Comparison of ENCODE assay signal across 9 cellular contexts in the genomic region with DNA sequence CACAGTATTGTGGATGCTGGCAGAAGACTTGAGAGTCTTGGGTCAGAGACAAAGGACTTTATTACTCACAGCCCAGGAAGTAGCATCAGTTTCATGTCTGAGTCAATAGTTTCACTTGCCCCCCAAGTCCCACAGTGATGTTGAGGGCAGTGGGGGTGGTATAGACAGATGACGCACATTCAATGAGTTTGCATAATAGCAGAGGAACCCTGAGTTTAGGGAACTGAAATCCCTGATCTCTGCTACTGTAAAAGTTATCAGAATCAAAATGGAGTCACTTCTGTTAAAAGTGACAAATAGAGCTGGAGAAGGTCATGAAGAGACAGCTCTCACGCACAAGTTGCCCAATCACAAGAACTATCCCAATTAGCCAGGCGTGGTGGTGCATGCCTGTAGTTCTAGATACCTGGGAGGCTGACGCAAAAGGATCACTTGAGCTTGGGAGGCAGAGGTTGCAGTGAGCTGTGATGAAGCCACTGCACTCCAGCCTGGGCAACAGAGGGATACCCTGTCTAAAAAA. TPM values are rescaled to one million over a fixed set of nuclear protein-coding genes. Genes with fewer than 3 reads are reported as not detected.
DNase-seq lines count a peak whose midpoint lies in the region; ATAC-seq and TF ChIP-seq lines count a peak whose summit lies in the region.
"Had no signal": no experiment of that assay in that cellular context is flagged by ENCODE, and none has a peak within 500 bp of the region (broad histone marks: within the 10 kb centered on the region; RNA-seq: fewer than 3 reads in every experiment).

No MANE protein-coding gene starts in this region.

- peaks cover 6% of the 10 kb centered on the region; the same call in 1 of the 2 replicates for H3K9me3 ChIP-seq in OCI-LY3 (ENCODE audit: insufficient read depth, low read length)
- no peaks in the 10 kb centered on the region for H3K9me3 ChIP-seq in naive thymus-derived CD4-positive, alpha-beta T cell (ENCODE audit: control insufficient read depth in 2 of 3, low read length in 3 of 3)

- POLR2A ChIA-PET in naive thymus-derived CD4-positive, alpha-beta T cell (lab: Charles Lee) = no interaction called here

- peaks cover 0 to 3% (median 0%) of the 10 kb centered on the region in 7 donors for H3K4me1 Mint-ChIP-seq in naive thymus-derived CD4-positive, alpha-beta T cell

- H3K27me3 ChIP-seq in OCI-LY3 (ENCODE audit: low read depth, low read length) = no peaks in the 10 kb centered on the region
- no peaks in the 10 kb centered on the region for H3K27me3 ChIP-seq in naive thymus-derived CD4-positive, alpha-beta T cell (ENCODE audit: control insufficient read depth in 2 of 2, insufficient read depth in 2 of 2, low read length in 2 of 2)

- no peaks in the 10 kb centered on the region for H3K79me2 ChIP-seq in OCI-LY3 (ENCODE audit: low read length)

- H3K36me3 Mint-ChIP-seq in naive thymus-derived CD4-positive, alpha-beta T cell = peaks cover 0 to 3% (median 0%) of the 10 kb centered on the region in 5 donors

- CTCF ChIA-PET in naive thymus-derived CD4-positive, alpha-beta T cell (lab: Charles Lee) = no interaction called here

- H4K20me1 ChIP-seq in OCI-LY3 (ENCODE audit: insufficient read depth, low read length) = no peaks in the 10 kb centered on the region

- no peak overlapping the region for H3K4me3 Mint-ChIP-seq in naive thymus-derived CD4-positive, alpha-beta T cell

- peaks cover 17% of the 10 kb centered on the region for H3K4me1 ChIP-seq in OCI-LY3 (ENCODE audit: low read length)
- H3K4me1 ChIP-seq in naive thymus-derived CD4-positive, alpha-beta T cell (ENCODE audit: control insufficient read depth in 2 of 2, insufficient read depth in 2 of 2, low read length in 2 of 2) = no peaks in the 10 kb centered on the region

- no peak overlapping the region for H3K27ac Mint-ChIP-seq in naive thymus-derived CD4-positive, alpha-beta T cell

- TF ChIP-seq CTCF in OCI-LY3 (IDR thresholded peaks at IDR 0.05; ENCODE audit: low read depth, low read length) = no peak

- intact Hi-C loops in naive thymus-derived CD4-positive, alpha-beta T cell (cut with micrococcal nuclease) = no loop called here

- peak in 1 of 9 donors; percentile 43 for DNase-seq in naive thymus-derived CD4-positive, alpha-beta T cell
- DNase-seq in NCI-H510A (lab: John Stamatoyannopoulos, UW) = no peak
- DNase-seq in NCI-H2081 (lab: John Stamatoyannopoulos, UW) = no peak
- DNase-seq in NCI-H2171 treated with DMSO at 0.1 percent for 48 hours (lab: John Stamatoyannopoulos, UW) = no peak
- no peak for DNase-seq in COR-L47 (lab: John Stamatoyannopoulos, UW)

- H3K4me3 ChIP-seq in OCI-LY3 (ENCODE audit: low read length) = no peak overlapping the region
- no peak overlapping the region for H3K4me3 ChIP-seq in naive thymus-derived CD4-positive, alpha-beta T cell (ENCODE audit: low read length)

- peaks cover 10% of the 10 kb centered on the region for H3K36me3 ChIP-seq in OCI-LY3 (replicated peaks; ENCODE audit: low read depth, low read length)
- no peaks in the 10 kb centered on the region for H3K36me3 ChIP-seq in naive thymus-derived CD4-positive, alpha-beta T cell (ENCODE audit: control insufficient read depth in 2 of 3, insufficient read depth in 3 of 3, low read length in 3 of 3)

- peak overlapping the region; percentile 74 for H3K27ac ChIP-seq in OCI-LY3 (ENCODE audit: low read length)
- no peak overlapping the region for H3K27ac ChIP-seq in naive thymus-derived CD4-positive, alpha-beta T cell (ENCODE audit: low read depth, low read length)

- ATAC-seq in GM18861 (IDR thresholded peaks at IDR 0.05; ENCODE audit: unreplicated experiment) = peak; percentile 79
- ATAC-seq in HG02588 (IDR thresholded peaks at IDR 0.05; ENCODE audit: unreplicated experiment) = peak; percentile 67
- peak; percentile 91 for ATAC-seq in naive thymus-derived CD4-positive, alpha-beta T cell

- peaks cover 0 to 2% (median 0%) of the 10 kb centered on the region in 11 donors for H3K9me3 Mint-ChIP-seq in naive thymus-derived CD4-positive, alpha-beta T cell

- no peak overlapping the region for H3K9ac ChIP-seq in OCI-LY3 (ENCODE audit: low read length)

- 0 out of 2 replicates have a peak overlapping the region, but pooled peaks have one; percentile 26 for H2AFZ ChIP-seq in OCI-LY3 (ENCODE audit: low read depth, low read length)

- peaks cover 0 to 21% (median 0%) of the 10 kb centered on the region in 5 donors for H3K27me3 Mint-ChIP-seq in naive thymus-derived CD4-positive, alpha-beta T cell

- H3K4me2 ChIP-seq in OCI-LY3 (ENCODE audit: low read length) = peak overlapping the region; percentile 43

RNA-seq across cellular contexts. Expression of gene HCRTR1, which starts 11.5 kb away (rescaled TPM):
- not detected for total RNA-seq in naive thymus-derived CD4-positive, alpha-beta T cell
- polyA plus RNA-seq in naive thymus-derived CD4-positive, alpha-beta T cell = not detected
- total RNA-seq: NCI-H460 had no signal

RNA-seq across cellular contexts. Expression of gene TINAGL1, which starts 29.7 kb away (rescaled TPM):
- total RNA-seq in naive thymus-derived CD4-positive, alpha-beta T cell = not detected
- not detected for polyA plus RNA-seq in naive thymus-derived CD4-positive, alpha-beta T cell

RNA-seq across cellular contexts. Expression of gene PEF1, which starts 38.7 kb away (rescaled TPM):
- 10 to 100 TPM; 37.7 to 49.8 (median 40.8) TPM for total RNA-seq in naive thymus-derived CD4-positive, alpha-beta T cell
- 10 to 100 TPM; 74.7 to 87.7 TPM for polyA plus RNA-seq in naive thymus-derived CD4-positive, alpha-beta T cell
